28 cellular contexts compared by ENCODE assay signal in genomic region chr13:60811581-60811980, GRCh38.
"Had no signal": no experiment of that assay in that cellular context is flagged by ENCODE, and none has a peak within 500 bp of the region (broad histone marks: within the 10 kb centered on the region; RNA-seq: fewer than 3 reads in every experiment).

No MANE protein-coding gene starts in this region.

- H3K27me3 Mint-ChIP-seq: progenitor cell of endocrine pancreas; stimulated activated naive CD8-positive, alpha-beta T cell treated with anti-CD3 and anti-CD28 coated beads, Interleukin-15, amount 100 ng/mL, for 72 hours had no signal

- H3K9ac ChIP-seq: neural progenitor cell, parathyroid adenoma had no signal

- H3K4me1 ChIP-seq: neural progenitor cell, parathyroid adenoma, psoas muscle, right lobe of liver, sigmoid colon, tibial nerve, upper lobe of left lung, vagina had no signal

- H3K27me3 ChIP-seq: neural progenitor cell, ovary, right lobe of liver, sigmoid colon, thyroid gland, tibial nerve, upper lobe of left lung, vagina had no signal

- H3K27ac ChIP-seq: neural progenitor cell, ovary, parathyroid adenoma, psoas muscle, right lobe of liver, sigmoid colon, thoracic aorta, thyroid gland, tibial nerve, upper lobe of left lung, vagina had no signal

- H2AFZ ChIP-seq: neural progenitor cell, parathyroid adenoma had no signal

- H3K27ac Mint-ChIP-seq: natural killer cell; nephron; neural progenitor cell; progenitor cell of endocrine pancreas; stimulated activated effector memory CD8-positive, alpha-beta T cell treated with anti-CD3 and anti-CD28 coated beads, Interleukin-12 subunit alpha, Interleukin-12 subunit beta, amount 100 ng/mL, for 72 hours; stimulated activated naive CD8-positive, alpha-beta T cell treated with anti-CD3 and anti-CD28 coated beads, Interleukin-15, amount 100 ng/mL, for 72 hours had no signal

- H3K9me3 ChIP-seq: ovary, psoas muscle, right lobe of liver, sigmoid colon, thyroid gland, upper lobe of left lung, vagina had no signal

- H3K36me3 ChIP-seq: neural progenitor cell, ovary, right lobe of liver, sigmoid colon, thoracic aorta, thyroid gland, tibial nerve, upper lobe of left lung, vagina had no signal

- H3K4me3 ChIP-seq: neural progenitor cell, ovary, psoas muscle, right lobe of liver, sigmoid colon, thoracic aorta, thyroid gland, tibial nerve, upper lobe of left lung, vagina had no signal

- H3K79me2 ChIP-seq: parathyroid adenoma had no signal

- H3K4me3 Mint-ChIP-seq: natural killer cell; nephron; neural progenitor cell; stimulated activated effector memory CD8-positive, alpha-beta T cell treated with anti-CD3 and anti-CD28 coated beads, Interleukin-12 subunit alpha, Interleukin-12 subunit beta, amount 100 ng/mL, for 72 hours; stimulated activated naive CD8-positive, alpha-beta T cell treated with anti-CD3 and anti-CD28 coated beads, Interleukin-15, amount 100 ng/mL, for 72 hours had no signal

- ATAC-seq: natural killer cell; psoas muscle; right cardiac atrium; right lobe of liver; stimulated activated effector memory CD8-positive, alpha-beta T cell treated with anti-CD3 and anti-CD28 coated beads, Interleukin-12 subunit alpha, Interleukin-12 subunit beta, amount 100 ng/mL, for 72 hours; stimulated activated naive CD8-positive, alpha-beta T cell treated with anti-CD3 and anti-CD28 coated beads, Interleukin-15, amount 100 ng/mL, for 72 hours; stimulated activated naive CD8-positive, alpha-beta T cell treated with anti-CD3 and anti-CD28 coated beads, Interleukin-15, Interleukin-2, amounts not matched to agents 100 U/mL and 50 U/mL, for 24 hours had no signal

- H3K4me1 Mint-ChIP-seq: natural killer cell; nephron; neural progenitor cell; stimulated activated effector memory CD8-positive, alpha-beta T cell treated with anti-CD3 and anti-CD28 coated beads, Interleukin-12 subunit alpha, Interleukin-12 subunit beta, amount 100 ng/mL, for 72 hours; stimulated activated naive CD8-positive, alpha-beta T cell treated with anti-CD3 and anti-CD28 coated beads, Interleukin-15, amount 100 ng/mL, for 72 hours had no signal

- H3K36me3 Mint-ChIP-seq: natural killer cell; neural progenitor cell; stimulated activated effector memory CD8-positive, alpha-beta T cell treated with anti-CD3 and anti-CD28 coated beads, Interleukin-12 subunit alpha, Interleukin-12 subunit beta, amount 100 ng/mL, for 72 hours had no signal

- H3K9me3 Mint-ChIP-seq: nephron, neural progenitor cell had no signal

- H3K4me2 ChIP-seq: neural progenitor cell had no signal

- DNase-seq: natural killer cell; occipital lobe; ovary; posterior cingulate gyrus; psoas muscle; right cardiac atrium; right lobe of liver; sigmoid colon; small intestine; stimulated activated CD4-positive, alpha-beta T cell treated with anti-CD3 and anti-CD28 coated beads, Interleukin-15, amount 100 ng/mL, for 24 hours; stimulated activated CD4-positive, alpha-beta T cell treated with anti-CD3 and anti-CD28 coated beads, Interleukin-2, amount 100 ng/mL, for 24 hours; stimulated activated CD4-positive, alpha-beta T cell treated with anti-CD3 and anti-CD28 coated beads, Interleukin-2, amount 100 ng/mL, for 48 hours; stimulated activated CD4-positive, alpha-beta T cell treated with anti-CD3 and anti-CD28 coated beads, Interleukin-4, amount 100 ng/mL, for 24 hours; stimulated activated naive CD4-positive, alpha-beta T cell; stimulated activated naive CD8-positive, alpha-beta T cell treated with anti-CD3 and anti-CD28 coated beads, Interleukin-15, amount 100 ng/mL, for 72 hours; stimulated activated naive CD8-positive, alpha-beta T cell treated with anti-CD3 and anti-CD28 coated beads, Interleukin-15, Interleukin-2, amounts not matched to agents 100 U/mL and 50 U/mL, for 24 hours; thyroid gland; trophoblast cell; upper lobe of left lung had no signal

- FAIRE-seq: small intestine, urothelium cell line had no signal
